7 cellular contexts compared by ENCODE assay signal in the genomic region with DNA sequence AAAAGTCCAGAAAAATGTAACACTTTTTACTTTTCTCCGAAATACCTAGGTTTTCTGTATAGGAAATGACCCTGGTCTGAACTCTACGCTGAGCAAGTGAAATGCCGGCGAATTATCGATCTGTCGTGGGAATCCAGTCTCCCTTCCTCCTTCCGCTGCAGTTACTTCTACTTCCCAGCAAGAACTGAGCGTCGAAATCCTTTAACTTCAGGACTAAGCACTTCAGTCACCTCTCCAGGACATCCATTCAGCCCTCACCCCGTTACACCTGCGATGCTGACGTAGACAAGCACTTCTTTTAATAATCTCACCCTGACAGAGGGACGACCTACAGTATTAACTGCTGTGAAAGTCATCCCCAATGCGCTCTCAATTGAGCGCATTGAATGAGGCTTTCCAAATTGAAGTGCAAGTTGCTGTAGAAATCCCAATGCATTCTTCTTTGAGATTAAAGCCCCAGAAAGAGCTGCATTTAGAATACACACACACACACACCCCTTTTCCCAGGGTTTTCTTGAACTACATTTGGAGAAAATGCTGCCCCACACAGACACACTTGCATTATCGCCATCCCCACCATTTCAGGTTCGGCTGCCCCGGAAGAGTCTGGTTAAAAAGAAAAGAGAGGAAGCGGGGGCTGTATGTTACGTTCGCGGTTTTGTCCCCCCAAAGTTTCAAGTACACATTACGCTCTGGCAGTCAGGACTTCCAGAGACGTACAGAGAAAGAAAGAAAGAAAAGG. TPM values are rescaled to one million over a fixed set of nuclear protein-coding genes. Genes with fewer than 3 reads are reported as not detected.
DNase-seq lines count a peak whose midpoint lies in the region; ATAC-seq, FAIRE-seq and TF ChIP-seq lines count a peak whose summit lies in the region.

No MANE protein-coding gene starts in this region.

- BruUV-seq in HepG2 (replicated peaks; lab: Mats Ljungman, UMichigan), result no TSS peak

- FAIRE-seq in HepG2 (lab: Jason Lieb, UNC), result peak; percentile 53

- no peaks in the 10 kb centered on the region for H3K36me3 ChIP-seq in SJCRH30
- H3K36me3 ChIP-seq in HepG2 (replicated peaks in 1 of 2; ENCODE audit: control insufficient read depth in 1 of 2, insufficient read depth in 2 of 2, low read length in 2 of 2), result no peaks in the 10 kb centered on the region; a peak in 1 of 5 replicates
- H3K36me3 ChIP-seq in subcutaneous abdominal adipose tissue (ENCODE audit: control insufficient read depth in 5 of 5, insufficient read depth in 5 of 5, low read length in 5 of 5), result no peaks in the 10 kb centered on the region

- peak overlapping the region; percentile 82 for H3K4me3 ChIP-seq in GM12865 (ENCODE audit: low read depth, low read length)
- H3K4me3 ChIP-seq in SJCRH30, result peak overlapping the region; percentile 85
- H3K4me3 ChIP-seq in cardiac fibroblast (replicated peaks in 1 of 2; ENCODE audit: low read depth in 2 of 2, low read length in 2 of 2), result peak overlapping the region; percentile 81 to 83
- H3K4me3 ChIP-seq in HepG2 (replicated peaks in 1 of 3; ENCODE audit: insufficient read depth in 1 of 3, low read depth in 2 of 3, low read length in 3 of 3), result peak overlapping the region; percentile 71 to 93 (median 89)
- peak overlapping the region; percentile 71 to 93 (median 84) for H3K4me3 ChIP-seq in subcutaneous abdominal adipose tissue (ENCODE audit: low read depth in 1 of 5, low read length in 5 of 5)

- CTCF ChIA-PET in HepG2 (lab: Yijun Ruan, JAX; ENCODE audit: low intra/inter-chr PET ratio, low total read pairs), result no interaction called here

- no peaks in the 10 kb centered on the region for H3K9me3 ChIP-seq in SJCRH30 (replicated peaks)
- H3K9me3 ChIP-seq in HepG2 (ENCODE audit: low read length), result no peaks in the 10 kb centered on the region
- no peaks in the 10 kb centered on the region for H3K9me3 ChIP-seq in subcutaneous abdominal adipose tissue (ENCODE audit: control insufficient read depth in 5 of 5, low read length in 5 of 5)

- peak; percentile 73 for DNase-seq in GM12865 (ENCODE audit: low read depth)
- DNase-seq in HuH-7.5 (ENCODE audit: low spot score), result peak; percentile 65
- DNase-seq in SJCRH30, result peak in 1 of 2 experiments; percentile 50
- peak in 1 of 2 donors; percentile 44 for DNase-seq in cardiac fibroblast (ENCODE audit: low read depth in 2 of 2)
- peak; percentile 56 for DNase-seq in HepG2 (ENCODE audit: low spot score)

- H3K27ac ChIP-seq in SJCRH30 (peak overlapping the region; percentile 73), HepG2 (ENCODE audit: extremely low read length, insufficient read depth, low read length) (peak overlapping the region; percentile 93), subcutaneous abdominal adipose tissue (ENCODE audit: low read depth, low read length) (peak overlapping the region; percentile 98)

- H4K20me1 ChIP-seq in HepG2 (ENCODE audit: insufficient read depth, low read length), result peaks cover 31% of the 10 kb centered on the region

- no peak for TF ChIP-seq POLR2A in HepG2 (IDR thresholded peaks at IDR 0.05; ENCODE audit: insufficient read depth in 1 of 2, low read depth in 2 of 2, low read length in 2 of 2)

- H2AFZ ChIP-seq in HepG2 (ENCODE audit: low read length), result no peak overlapping the region

- intact Hi-C loops in HepG2 (cut with micrococcal nuclease; ENCODE audit: unreplicated experiment), result loop anchor here (2.0 to 10.0 kb wide), 2 partner anchors 61 to 125 kb away; no protein-coding TSS in a partner anchor

- H3K27me3 ChIP-seq in SJCRH30 (no peaks in the 10 kb centered on the region), HepG2 (ENCODE audit: control insufficient read depth in 1 of 2, insufficient read depth in 2 of 2, low read length in 2 of 2) (no peaks in the 10 kb centered on the region; a peak in 1 of 5 replicates), subcutaneous abdominal adipose tissue (ENCODE audit: control insufficient read depth in 5 of 5, insufficient read depth in 4 of 5, low read length in 5 of 5) (no peaks in the 10 kb centered on the region)

- H3K9ac ChIP-seq in HepG2 (ENCODE audit: insufficient read depth, low read depth, low read length) (peak overlapping the region; percentile 87), subcutaneous abdominal adipose tissue (ENCODE audit: low read length in 5 of 5) (peak overlapping the region; percentile 84 to 92 (median 87))

- H3K79me2 ChIP-seq in HepG2 (ENCODE audit: insufficient read depth, low read length), result peaks cover 55% of the 10 kb centered on the region

- POLR2A ChIA-PET in HepG2 (lab: Yijun Ruan, JAX), result no interaction called here

- peak; percentile 36 for ATAC-seq in GM21529 (IDR thresholded peaks at IDR 0.05; ENCODE audit: unreplicated experiment)
- peak; percentile 60 for ATAC-seq in HepG2

- TF ChIP-seq CTCF in GM12865 (IDR thresholded peaks at IDR 0.05; ENCODE audit: insufficient read depth, low read depth, low read length, missing control alignments) (no peak), cardiac fibroblast (IDR thresholded peaks at IDR 0.05; ENCODE audit: low read depth, low read length) (no peak), HepG2 (CRISPR knock-in tag; IDR thresholded peaks at IDR 0.05) (no peak)

- no peak for TF ChIP-seq RAD21 in HepG2 (CRISPR knock-in tag; IDR thresholded peaks at IDR 0.05)

- in situ Hi-C loops in HepG2 (cut with HindIII; ENCODE audit: extremely low pct_ligation_motif_present, low pct_unique_long_range_greater_than_20kb), result loop anchor here (25.0 kb wide), 1 partner anchor 124 kb away; the partner anchor contains the start of genes NGLY1 and OXSM

- 2% methylated on average over 22 of the region's 24 CpGs for WGBS in HepG2 (ENCODE audit: low lambda C conversion rate)

- no peak for TF ChIP-seq EP300 in HepG2 (IDR thresholded peaks at IDR 0.05; ENCODE audit: low read depth in 2 of 2, low read length in 2 of 2)
- TF ChIP-seq EP300 in HepG2 (CRISPR knock-in tag; IDR thresholded peaks at IDR 0.05; ENCODE audit: borderline replicate concordance), result no peak

- peak overlapping the region; percentile 93 for H3K4me2 ChIP-seq in HepG2 (ENCODE audit: low read depth, low read length)

- H3K4me1 ChIP-seq in SJCRH30, result peaks cover 11% of the 10 kb centered on the region
- peaks cover 50% of the 10 kb centered on the region for H3K4me1 ChIP-seq in HepG2 (ENCODE audit: insufficient read depth, low read length)
- peaks cover 7 to 43% (median 35%) of the 10 kb centered on the region in 5 donors for H3K4me1 ChIP-seq in subcutaneous abdominal adipose tissue (ENCODE audit: control insufficient read depth in 5 of 5, insufficient read depth in 5 of 5, low read length in 5 of 5)

TF ChIP-seq in HepG2, 621 proteins besides CTCF, POLR2A, EP300 and RAD21 (continues in another document):
- TF ChIP-seq, protein P1, sequence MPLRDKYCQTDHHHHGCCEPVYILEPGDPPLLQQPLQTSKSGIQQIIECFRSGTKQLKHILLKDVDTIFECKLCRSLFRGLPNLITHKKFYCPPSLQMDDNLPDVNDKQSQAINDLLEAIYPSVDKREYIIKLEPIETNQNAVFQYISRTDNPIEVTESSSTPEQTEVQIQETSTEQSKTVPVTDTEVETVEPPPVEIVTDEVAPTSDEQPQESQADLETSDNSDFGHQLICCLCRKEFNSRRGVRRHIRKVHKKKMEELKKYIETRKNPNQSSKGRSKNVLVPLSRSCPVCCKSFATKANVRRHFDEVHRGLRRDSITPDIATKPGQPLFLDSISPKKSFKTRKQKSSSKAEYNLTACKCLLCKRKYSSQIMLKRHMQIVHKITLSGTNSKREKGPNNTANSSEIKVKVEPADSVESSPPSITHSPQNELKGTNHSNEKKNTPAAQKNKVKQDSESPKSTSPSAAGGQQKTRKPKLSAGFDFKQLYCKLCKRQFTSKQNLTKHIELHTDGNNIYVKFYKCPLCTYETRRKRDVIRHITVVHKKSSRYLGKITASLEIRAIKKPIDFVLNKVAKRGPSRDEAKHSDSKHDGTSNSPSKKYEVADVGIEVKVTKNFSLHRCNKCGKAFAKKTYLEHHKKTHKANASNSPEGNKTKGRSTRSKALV (CRISPR knock-in tag; IDR thresholded peaks at IDR 0.05), result peak; percentile 78
- TF ChIP-seq POLR2G (IDR thresholded peaks at IDR 0.05; ENCODE audit: low read depth, low read length) (0 out of 2 replicates have a peak, but pooled peaks have one; percentile 9), ZNF205 (CRISPR knock-in tag; IDR thresholded peaks at IDR 0.05) (0 out of 2 replicates have a peak, but pooled peaks have one; percentile 27), ZNF451 (CRISPR knock-in tag; IDR thresholded peaks at IDR 0.05) (no peak), CREM (IDR thresholded peaks at IDR 0.05) (peak; percentile 42; the same call in 1 of the 2 replicates), CREM (CRISPR knock-in tag; IDR thresholded peaks at IDR 0.05) (no peak), BCL6 (CRISPR knock-in tag; IDR thresholded peaks at IDR 0.05) (peak; percentile 70), GATAD2A (CRISPR knock-in tag; IDR thresholded peaks at IDR 0.05) (peak; percentile 25; the same call in 1 of the 2 replicates)

RNA-seq across cellular contexts. Expression of gene TOP2B, which starts 1.2 kb away (rescaled TPM):
- 231 and 247 TPM in 2 replicates for total RNA-seq in SJCRH30 (2014; rRNA removed; shearing (Covaris generic))
- total RNA-seq in HepG2 (2016; rRNA removed; fragmentation: Illumina TruSeq; extraction: Trizol), result 88.1 and 140 TPM in 2 replicates
- total RNA-seq in HepG2 (2016; cell fraction: cytosol; rRNA removed; fragmentation: Illumina TruSeq; extraction: Trizol; ENCODE audit: low read depth), result 5.7 and 6.6 TPM in 2 replicates
- 85.6 and 135 TPM in 2 replicates for total RNA-seq in HepG2 (2016; cell fraction: insoluble cytoplasmic fraction; rRNA removed; fragmentation: Illumina TruSeq; extraction: Trizol)
- total RNA-seq in HepG2 (2016; cell fraction: membrane; rRNA removed; fragmentation: Illumina TruSeq; extraction: Trizol), result 21.7 and 22.0 TPM in 2 replicates
- total RNA-seq in HepG2 (2016; cell fraction: nucleus; rRNA removed; fragmentation: Illumina TruSeq; extraction: Trizol), result 78.5 and 79.6 TPM in 2 replicates
- 20.3 and 27.6 TPM in 2 replicates for polyA plus RNA-seq in HepG2 (2011; rRNA removed)
- polyA plus RNA-seq in HepG2 (2011; cell fraction: cytosol; rRNA removed), result 7.3 and 13.7 TPM in 2 replicates
- polyA plus RNA-seq in HepG2 (2011; cell fraction: nucleus; rRNA removed), result 13.3 and 17.5 TPM in 2 replicates
- 38.5 and 59.6 TPM in 2 replicates for polyA plus RNA-seq in HepG2 (2012)
- 2.3 and 2.5 TPM in 2 replicates for polyA plus RNA-seq in HepG2 (2016; cell fraction: cytosol; fragmentation: Illumina TruSeq; extraction: Trizol; ENCODE audit: low read depth)
- polyA plus RNA-seq in HepG2 (2016; cell fraction: insoluble cytoplasmic fraction; fragmentation: Illumina TruSeq; extraction: Trizol; ENCODE audit: low read depth), result 113 and 114 TPM in 2 replicates
- 7.9 and 9.4 TPM in 2 replicates for polyA plus RNA-seq in HepG2 (2016; cell fraction: membrane; fragmentation: Illumina TruSeq; extraction: Trizol; ENCODE audit: low read depth)
- polyA plus RNA-seq in HepG2 (2016; cell fraction: nucleus; fragmentation: Illumina TruSeq; extraction: Trizol; ENCODE audit: insufficient read depth, low read depth), result 84.6 and 86.1 TPM in 2 replicates
- polyA minus RNA-seq in HepG2 (2011; rRNA and poly(A)+ RNA removed; ENCODE audit: low replicate concordance), result 10.0 and 13.4 TPM in 2 replicates
- 32.4 and 35.7 TPM in 2 replicates for polyA minus RNA-seq in HepG2 (2011; cell fraction: cytosol; rRNA and poly(A)+ RNA removed)
- polyA minus RNA-seq in HepG2 (2011; cell fraction: nucleus; rRNA and poly(A)+ RNA removed), result 94.6 and 94.9 TPM in 2 replicates
